35 cellular contexts compared by ENCODE assay signal in the genomic region with DNA sequence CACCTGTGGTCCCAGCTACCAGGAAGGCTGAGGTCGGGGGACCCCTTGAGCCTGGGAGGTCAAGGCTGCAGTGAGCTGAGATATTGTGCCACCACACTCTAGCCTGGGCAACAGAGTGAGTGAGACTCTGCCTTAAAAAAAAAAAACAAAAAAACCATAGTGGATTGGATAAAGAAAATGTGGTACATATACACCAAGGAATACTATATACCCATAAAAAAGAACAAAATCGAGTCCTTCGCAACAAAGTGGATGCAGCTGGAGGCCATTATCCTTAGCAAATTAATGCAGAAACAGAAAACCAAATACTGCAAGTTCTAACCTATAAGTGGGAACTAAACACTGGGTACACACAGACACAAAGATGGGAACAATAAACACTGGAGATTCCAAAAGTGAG.
"Had no signal": no experiment of that assay in that cellular context is flagged by ENCODE, and none has a peak within 500 bp of the region (broad histone marks: within the 10 kb centered on the region; RNA-seq: fewer than 3 reads in every experiment).

No MANE protein-coding gene starts in this region.

- H3K36me3 ChIP-seq: MG63 had no signal

- H3K27me3 ChIP-seq: MG63 had no signal

- H3K9me3 ChIP-seq: MG63 had no signal

- DNase-seq: Kasumi-1, MG63, MM.1S, MV-4-11, NCI-H1048, NCI-H1092, NCI-H1092 treated with DMSO at 0.1 percent for 48 hours, NCI-H1105, NCI-H1105 treated with DMSO at 0.1 percent for 48 hours, NCI-H1417, NCI-H1417 treated with DMSO at 0.1 percent for 48 hours, NCI-H1436, NCI-H1436 treated with DMSO at 0.1 percent for 48 hours, NCI-H146, NCI-H1694, NCI-H1694 treated with DMSO at 0.1 percent for 48 hours, NCI-H187, NCI-H187 treated with DMSO at 0.1 percent for 48 hours, NCI-H1930, NCI-H2029, NCI-H2029 treated with DMSO at 0.1 percent for 48 hours, NCI-H2081, NCI-H2081 treated with DMSO at 0.1 percent for 48 hours, NCI-H2107, NCI-H2171, NCI-H2171 treated with DMSO at 0.1 percent for 48 hours, NCI-H2227 treated with DMSO at 0.1 percent for 48 hours, NCI-H226, NCI-H345, NCI-H446, NCI-H446 treated with DMSO at 0.1 percent for 48 hours, NCI-H510A, NCI-H510A treated with DMSO at 0.1 percent for 48 hours, NCI-H524, NCI-H524 treated with DMSO at 0.1 percent for 48 hours had no signal

- H3K4me3 ChIP-seq: MG63 had no signal
